In genomic region chr1:100351095-100351884, GRCh38 we compare ENCODE assay signal across 8 cellular contexts. TPM values are rescaled to one million over a fixed set of nuclear protein-coding genes. Genes with fewer than 3 reads are reported as not detected.
A peak's percentile ranks its signal among the peaks of the same experiment; 100 is the strongest.
DNase-seq lines count a peak whose midpoint lies in the region; ATAC-seq, FAIRE-seq and TF ChIP-seq lines count a peak whose summit lies in the region.

No MANE protein-coding gene starts in this region.

- no peak for TF ChIP-seq CTCF in astrocyte (IDR thresholded peaks at IDR 0.05; ENCODE audit: insufficient read depth, low read depth, low read length)

- H3K9ac ChIP-seq in astrocyte (ENCODE audit: low read length) (peak overlapping the region; percentile 80), rectal smooth muscle tissue (ENCODE audit: low read length) (no peak overlapping the region)

- 1% methylated on average over 36 of the region's 36 CpGs for WGBS in aorta, 2 donors

- H3K4me2 ChIP-seq in astrocyte (ENCODE audit: low read length), result peak overlapping the region; percentile 96

- H3K9me3 ChIP-seq in astrocyte (ENCODE audit: insufficient read depth, low read depth, low read length), result no peaks in the 10 kb centered on the region
- no peaks in the 10 kb centered on the region for H3K9me3 ChIP-seq in aorta (ENCODE audit: control insufficient read depth, low read length)

- peaks cover 5% of the 10 kb centered on the region for H3K79me2 ChIP-seq in astrocyte (ENCODE audit: insufficient read depth, low read length)

- H3K4me1 Mint-ChIP-seq in astrocyte (ENCODE audit: low read depth, unreplicated experiment), result peaks cover 19% of the 10 kb centered on the region

- DNase-seq in NCI-H1694 (lab: John Stamatoyannopoulos, UW) (peak; percentile 57), T-helper 2 cell (peak; percentile 74 to 94 (median 84)), astrocyte (ENCODE audit: low read depth) (peak; percentile 87), hepatic stellate cell (ENCODE audit: low spot score) (peak; percentile 84), aorta (peak; percentile 90 to 95)

- H3K4me1 ChIP-seq in astrocyte (ENCODE audit: insufficient read depth, low read length) (peaks cover 19% of the 10 kb centered on the region), rectal smooth muscle tissue (ENCODE audit: control insufficient read depth, insufficient read depth, low read length) (peaks cover 10% of the 10 kb centered on the region), aorta (ENCODE audit: control insufficient read depth in 1 of 2, insufficient read depth in 2 of 2, low read length in 2 of 2) (peaks cover 0 to 2% of the 10 kb centered on the region in 2 donors)

- H3K4me3 Mint-ChIP-seq in astrocyte (ENCODE audit: unreplicated experiment), result peak overlapping the region; percentile 93

- ATAC-seq in GM18499 (IDR thresholded peaks at IDR 0.05; ENCODE audit: insufficient read depth, unreplicated experiment), result peak; percentile 67
- ATAC-seq in HG02938 (IDR thresholded peaks at IDR 0.05; ENCODE audit: unreplicated experiment), result peak; percentile 50
- ATAC-seq in aorta (ENCODE audit: low FRiP score), result peak; percentile 89

- FAIRE-seq in astrocyte (lab: Jason Lieb, UNC), result no peak

- H3K36me3 ChIP-seq in astrocyte (ENCODE audit: insufficient read depth, low read length) (no peaks in the 10 kb centered on the region), rectal smooth muscle tissue (ENCODE audit: control insufficient read depth, insufficient read depth, low read length) (no peaks in the 10 kb centered on the region), aorta (ENCODE audit: control insufficient read depth in 1 of 2, insufficient read depth in 2 of 2, low read length in 1 of 2) (no peaks in the 10 kb centered on the region)

- no peaks in the 10 kb centered on the region for H3K9me3 Mint-ChIP-seq in astrocyte (ENCODE audit: unreplicated experiment)

- H3K4me3 ChIP-seq in astrocyte (ENCODE audit: insufficient read depth, low read depth, low read length) (peak overlapping the region; percentile 72), rectal smooth muscle tissue (ENCODE audit: low read length) (peak overlapping the region; percentile 93), aorta (ENCODE audit: low read length in 2 of 2) (peak overlapping the region; percentile 86 to 93)

- H4K20me1 ChIP-seq in astrocyte (ENCODE audit: insufficient read depth, low read length), result peaks cover 11% of the 10 kb centered on the region

- peak overlapping the region; percentile 96 for H3K27ac Mint-ChIP-seq in astrocyte (ENCODE audit: unreplicated experiment)

- H3K27ac ChIP-seq in astrocyte (ENCODE audit: low read depth, low read length) (peak overlapping the region; percentile 84), rectal smooth muscle tissue (ENCODE audit: low read depth, low read length) (peak overlapping the region; percentile 92), aorta (ENCODE audit: low read depth in 1 of 2, low read length in 2 of 2) (peak overlapping the region in 1 of 2 donors; percentile 85)

- intact Hi-C loops in aorta (cut with DNase I), result loop anchor here in 1 of 2 donors (2.0 to 5.0 kb wide), 2 partner anchors 102 to 546 kb away; partner anchors contain the start of genes DBT and SLC30A7

- peak overlapping the region; percentile 90 for H2AFZ ChIP-seq in astrocyte (ENCODE audit: low read depth, low read length)

- no peaks in the 10 kb centered on the region for H3K27me3 Mint-ChIP-seq in astrocyte (ENCODE audit: low read depth, unreplicated experiment)

- no peaks in the 10 kb centered on the region for H3K36me3 Mint-ChIP-seq in astrocyte (ENCODE audit: low read depth, unreplicated experiment)

- H3K27me3 ChIP-seq in astrocyte (ENCODE audit: insufficient read depth, low read length) (no peaks in the 10 kb centered on the region), rectal smooth muscle tissue (ENCODE audit: control insufficient read depth, insufficient read depth, low read length) (no peaks in the 10 kb centered on the region), aorta (ENCODE audit: control insufficient read depth in 1 of 2, insufficient read depth in 2 of 2, low read length in 1 of 2) (no peaks in the 10 kb centered on the region)

RNA-seq across cellular contexts. Expression of gene CDC14A, which starts 1.0 kb away (rescaled TPM):
- total RNA-seq in astrocyte, result 4.9 and 6.3 TPM in 2 replicates
- 10 to 100 TPM in 1 of 2 donors, 1 to 10 TPM in 1; 8.3 to 14.0 TPM for total RNA-seq in aorta
- polyA plus RNA-seq in aorta, result 1 to 10 TPM in 1 of 2 donors, under 1 TPM in 1; 0.88 to 1.7 TPM
